21 cellular contexts compared by ENCODE assay signal in genomic region chr7:15085361-15085760, GRCh38.
"Had no signal": no experiment of that assay in that cellular context is flagged by ENCODE, and none has a peak within 500 bp of the region (broad histone marks: within the 10 kb centered on the region; RNA-seq: fewer than 3 reads in every experiment).

No MANE protein-coding gene starts in this region.

- H3K36me3 ChIP-seq: brain microvascular endothelial cell, left lung, prostate gland, suprapubic skin, transverse colon, vagina had no signal

- H3K9me3 ChIP-seq: left lung, mucosa of descending colon, prostate gland, suprapubic skin, transverse colon, vagina had no signal

- ATAC-seq: activated CD4-positive, alpha-beta T cell treated with anti-CD3 and anti-CD28 coated beads for 36 hours; activated T-helper 17 cell treated with anti-CD3 and anti-CD28 coated beads, Interleukin-2, amount 50 U/mL, for 72 hours; left lung; mucosa of descending colon; right cardiac atrium; stimulated activated naive CD8-positive, alpha-beta T cell treated with anti-CD3 and anti-CD28 coated beads, Interleukin-15, amount 100 ng/mL, for 72 hours had no signal

- H3K27me3 ChIP-seq: brain microvascular endothelial cell, dorsolateral prefrontal cortex, left lung, suprapubic skin, transverse colon, vagina had no signal

- H3K4me3 ChIP-seq: dorsolateral prefrontal cortex, left lung, mucosa of descending colon, prostate gland, suprapubic skin, transverse colon, vagina had no signal

- H3K27ac ChIP-seq: brain microvascular endothelial cell, dorsolateral prefrontal cortex, left lung, prostate gland, suprapubic skin, transverse colon, vagina had no signal

- DNase-seq: activated CD4-positive, alpha-beta memory T cell treated with anti-CD3 and anti-CD28 coated beads for 36 hours; activated CD4-positive, alpha-beta T cell treated with anti-CD3 and anti-CD28 coated beads for 36 hours; activated naive CD4-positive, alpha-beta T cell treated with anti-CD3 and anti-CD28 coated beads for 36 hours; anterior cingulate cortex; brain microvascular endothelial cell; central memory CD4-positive, alpha-beta T cell; dorsolateral prefrontal cortex; head of caudate nucleus; left lung; mucosa of descending colon; naive B cell; right cardiac atrium; small intestine; stimulated activated CD4-positive, alpha-beta T cell treated with anti-CD3 and anti-CD28 coated beads, Interleukin-15, amount 100 ng/mL, for 24 hours; stimulated activated CD4-positive, alpha-beta T cell treated with anti-CD3 and anti-CD28 coated beads, Interleukin-2, amount 100 ng/mL, for 48 hours; stimulated activated naive CD8-positive, alpha-beta T cell treated with anti-CD3 and anti-CD28 coated beads, Interleukin-15, amount 100 ng/mL, for 72 hours; transverse colon had no signal

- H3K4me1 ChIP-seq: left lung, prostate gland, suprapubic skin, transverse colon, vagina had no signal
